ENCODE assay signal across 10 cellular contexts in genomic region chr3:49248828-49249227, GRCh38. TPM values are rescaled to one million over a fixed set of nuclear protein-coding genes. Genes with fewer than 3 reads are reported as not detected.
DNase-seq lines count a peak whose midpoint lies in the region; ATAC-seq and TF ChIP-seq lines count a peak whose summit lies in the region.
"Had no signal": no experiment of that assay in that cellular context is flagged by ENCODE, and none has a peak within 500 bp of the region (broad histone marks: within the 10 kb centered on the region; RNA-seq: fewer than 3 reads in every experiment).

No MANE protein-coding gene starts in this region.

- H3K27ac ChIP-seq in heart left ventricle (peak overlapping the region in 11 of 12 donors; percentile 28 to 87 (median 72)), sigmoid colon (peak overlapping the region; percentile 40 to 66 (median 52))
- H3K27ac ChIP-seq: VCaP had no signal

- H3K4me3 Mint-ChIP-seq in stimulated activated effector memory CD8-positive, alpha-beta T cell treated with anti-CD3 and anti-CD28 coated beads, Interleukin-12 subunit alpha, Interleukin-12 subunit beta, amount 100 ng/mL, for 72 hours, result no peak overlapping the region

- no peak for TF ChIP-seq EP300 in sigmoid colon (IDR thresholded peaks at IDR 0.05)

- intact Hi-C loops in heart left ventricle (cut with DNase I), result no loop called here
- intact Hi-C loops in sigmoid colon (cut with DNase I), result no loop called here

- H3K4me1 ChIP-seq in heart left ventricle, result peaks cover 0 to 31% (median 13%) of the 10 kb centered on the region in 12 donors
- H3K4me1 ChIP-seq in sigmoid colon, result peaks cover 0 to 13% (median 4%) of the 10 kb centered on the region in 4 donors

- no peaks in the 10 kb centered on the region for H3K9me3 Mint-ChIP-seq in stimulated activated effector memory CD8-positive, alpha-beta T cell treated with anti-CD3 and anti-CD28 coated beads, Interleukin-12 subunit alpha, Interleukin-12 subunit beta, amount 100 ng/mL, for 72 hours

- DNase-seq in GM12865 (ENCODE audit: low read depth), result peak; percentile 12
- peak; percentile 95 for DNase-seq in SIG-M5 treated with dmso at 0.1 percent for 504 hours (lab: John Stamatoyannopoulos, UW; ENCODE audit: unreplicated experiment)
- peak in 3 of 5 donors; percentile 22 to 39 (median 37) for DNase-seq in heart left ventricle
- DNase-seq in sigmoid colon, result peak; percentile 64
- DNase-seq in HPDE6-E6E7 (ENCODE audit: extremely low spot score), result no peak
- DNase-seq in stimulated activated effector memory CD8-positive, alpha-beta T cell treated with anti-CD3 and anti-CD28 coated beads, Interleukin-12 subunit alpha, Interleukin-12 subunit beta, amount 100 ng/mL, for 72 hours (ENCODE audit: low spot score in 2 of 2), result no peak
- no peak for DNase-seq in NCI-H526 treated with DMSO at 0.1 percent for 48 hours (lab: John Stamatoyannopoulos, UW)
- DNase-seq in activated CD4-positive, alpha-beta T cell treated with anti-CD3 and anti-CD28 coated beads for 4 hours, result no peak
- DNase-seq: NCI-H1092 had no signal

- ATAC-seq in heart left ventricle, result peak; percentile 80 to 97 (median 92)
- no peak for ATAC-seq in stimulated activated effector memory CD8-positive, alpha-beta T cell treated with anti-CD3 and anti-CD28 coated beads, Interleukin-12 subunit alpha, Interleukin-12 subunit beta, amount 100 ng/mL, for 72 hours

- no peaks in the 10 kb centered on the region for H3K36me3 Mint-ChIP-seq in stimulated activated effector memory CD8-positive, alpha-beta T cell treated with anti-CD3 and anti-CD28 coated beads, Interleukin-12 subunit alpha, Interleukin-12 subunit beta, amount 100 ng/mL, for 72 hours

- H3K27me3 ChIP-seq in heart left ventricle, result no peaks in the 10 kb centered on the region
- no peaks in the 10 kb centered on the region for H3K27me3 ChIP-seq in sigmoid colon

- H3K36me3 ChIP-seq in heart left ventricle, result peaks cover 0 to 16% (median 0%) of the 10 kb centered on the region in 9 donors
- H3K36me3 ChIP-seq in sigmoid colon, result no peaks in the 10 kb centered on the region

- no peaks in the 10 kb centered on the region for H3K9me3 ChIP-seq in heart left ventricle
- H3K9me3 ChIP-seq in sigmoid colon, result no peaks in the 10 kb centered on the region

- TF ChIP-seq CTCF in GM12865 (IDR thresholded peaks at IDR 0.05; ENCODE audit: insufficient read depth, low read depth, low read length, missing control alignments) (no peak), heart left ventricle (IDR thresholded peaks at IDR 0.05) (no peak), sigmoid colon (IDR thresholded peaks at IDR 0.05) (no peak)

- no peaks in the 10 kb centered on the region for H3K4me1 Mint-ChIP-seq in stimulated activated effector memory CD8-positive, alpha-beta T cell treated with anti-CD3 and anti-CD28 coated beads, Interleukin-12 subunit alpha, Interleukin-12 subunit beta, amount 100 ng/mL, for 72 hours

- H3K27ac Mint-ChIP-seq in stimulated activated effector memory CD8-positive, alpha-beta T cell treated with anti-CD3 and anti-CD28 coated beads, Interleukin-12 subunit alpha, Interleukin-12 subunit beta, amount 100 ng/mL, for 72 hours, result no peak overlapping the region

- TF ChIP-seq POLR2A in heart left ventricle (IDR thresholded peaks at IDR 0.05) (no peak), sigmoid colon (IDR thresholded peaks at IDR 0.05) (no peak)

- H3K4me3 ChIP-seq in GM12865 (ENCODE audit: low read depth, low read length), result no peak overlapping the region
- H3K4me3 ChIP-seq in heart left ventricle, result no peak overlapping the region
- no peak overlapping the region for H3K4me3 ChIP-seq in sigmoid colon

RNA-seq across cellular contexts. Expression of gene C3orf62, which starts 28.2 kb away (rescaled TPM):
- total RNA-seq in heart left ventricle, result 1 to 10 TPM; 1.3 to 5.6 (median 2.9) TPM
- 1 to 10 TPM; 2.5 to 3.3 TPM for polyA plus RNA-seq in heart left ventricle
- total RNA-seq in sigmoid colon, result 10 to 100 TPM in 1 of 4 donors, 1 to 10 TPM in 3; 2.5 to 19.4 (median 4.5) TPM
- polyA plus RNA-seq in sigmoid colon, result 1 to 10 TPM; 1.2 to 7.5 (median 1.8) TPM

Comparison
In these comparisons a context has a peak if more than half of its experiments do, and no peak if none do; other contexts are left out.
1. DNase-seq: peak in GM12865 (single experiment), SIG-M5 treated with dmso at 0.1 percent for 504 hours (single experiment), heart left ventricle (3 of 5) and sigmoid colon (single experiment); none in HPDE6-E6E7 (single experiment), stimulated activated effector memory CD8-positive, alpha-beta T cell treated with anti-CD3 and anti-CD28 coated beads, Interleukin-12 subunit alpha, Interleukin-12 subunit beta, amount 100 ng/mL, for 72 hours (0 of 2), NCI-H526 treated with DMSO at 0.1 percent for 48 hours (single experiment) and activated CD4-positive, alpha-beta T cell treated with anti-CD3 and anti-CD28 coated beads for 4 hours (0 of 2).